In genomic region chrX:118117069-118117405, GRCh38 we compare ENCODE assay signal across 8 cellular contexts. TPM values are rescaled to one million over a fixed set of nuclear protein-coding genes. Genes with fewer than 3 reads are reported as not detected.
DNase-seq lines count a peak whose midpoint lies in the region; ATAC-seq and TF ChIP-seq lines count a peak whose summit lies in the region.

No MANE protein-coding gene starts in this region.

- peak; percentile 0 for DNase-seq in EL
- DNase-seq in naive thymus-derived CD8-positive, alpha-beta T cell = peak in 4 of 10 donors; percentile 0 to 7 (median 2)
- DNase-seq in NCI-H526 (lab: John Stamatoyannopoulos, UW) = no peak
- no peak for DNase-seq in DMS79 (lab: John Stamatoyannopoulos, UW)

- peak; percentile 44 to 45 for ATAC-seq in naive thymus-derived CD8-positive, alpha-beta T cell
- ATAC-seq in HG03196 (IDR thresholded peaks at IDR 0.05; ENCODE audit: unreplicated experiment) = no peak
- ATAC-seq in HG03175 (IDR thresholded peaks at IDR 0.05; ENCODE audit: unreplicated experiment) = no peak

- no peaks in the 10 kb centered on the region for H3K36me3 ChIP-seq in KMS-11 (ENCODE audit: insufficient read depth)
- no peaks in the 10 kb centered on the region for H3K36me3 ChIP-seq in duodenal mucosa (ENCODE audit: control insufficient read depth in 1 of 2, insufficient read depth in 2 of 2, low read length in 2 of 2)

- H3K79me2 ChIP-seq in KMS-11 (ENCODE audit: insufficient read depth, low read depth) = no peaks in the 10 kb centered on the region

- peaks cover 2 to 19% (median 12%) of the 10 kb centered on the region in 4 donors for H3K4me1 Mint-ChIP-seq in naive thymus-derived CD8-positive, alpha-beta T cell

- H3K27ac ChIP-seq in KMS-11 (no peak overlapping the region), duodenal mucosa (ENCODE audit: low read depth, low read length) (no peak overlapping the region)

- H3K4me2 ChIP-seq in KMS-11 = peak overlapping the region; percentile 51; the same call in 1 of the 2 replicates

- peak overlapping the region in 8 of 10 donors; percentile 24 to 92 (median 75) for H3K27ac Mint-ChIP-seq in naive thymus-derived CD8-positive, alpha-beta T cell

- H2AFZ ChIP-seq in KMS-11 (ENCODE audit: low read depth) = peak overlapping the region; percentile 92

- H3K9me3 ChIP-seq in duodenal mucosa (ENCODE audit: control insufficient read depth in 1 of 2, low read length in 2 of 2) = no peaks in the 10 kb centered on the region

- H3K4me3 ChIP-seq in KMS-11 (IDR thresholded peaks at IDR 0.05; ENCODE audit: insufficient read depth, low read depth, low read length) = no peak overlapping the region
- H3K4me3 ChIP-seq in duodenal mucosa (ENCODE audit: low read depth in 1 of 2, low read length in 2 of 2) = peak overlapping the region; percentile 65 to 68

- peak overlapping the region; percentile 74 to 91 (median 80) for H3K4me3 Mint-ChIP-seq in naive thymus-derived CD8-positive, alpha-beta T cell

- H3K9ac ChIP-seq in KMS-11 = peak overlapping the region; percentile 77; the same call in 1 of the 2 replicates
- H3K9ac ChIP-seq in duodenal mucosa (ENCODE audit: low read depth in 1 of 2, low read length in 2 of 2) = peak overlapping the region; percentile 43 to 48

- POLR2A ChIA-PET in naive thymus-derived CD8-positive, alpha-beta T cell (lab: Charles Lee) = no interaction called here

- no peaks in the 10 kb centered on the region for H3K36me3 Mint-ChIP-seq in naive thymus-derived CD8-positive, alpha-beta T cell

- no peaks in the 10 kb centered on the region for H4K20me1 ChIP-seq in KMS-11 (ENCODE audit: insufficient read depth)

- H3K27me3 Mint-ChIP-seq in naive thymus-derived CD8-positive, alpha-beta T cell = peaks cover 3 to 10% (median 5%) of the 10 kb centered on the region in 5 donors

- H3K27me3 ChIP-seq in KMS-11 (ENCODE audit: insufficient read depth, low read depth) (no peaks in the 10 kb centered on the region; the same call in 1 of the 2 replicates), duodenal mucosa (ENCODE audit: control insufficient read depth in 1 of 2, insufficient read depth in 2 of 2, low read length in 2 of 2) (no peaks in the 10 kb centered on the region)

- no peaks in the 10 kb centered on the region for H3K9me3 Mint-ChIP-seq in naive thymus-derived CD8-positive, alpha-beta T cell

- TF ChIP-seq CTCF in KMS-11 (conservative IDR thresholded peaks at IDR 0.05; ENCODE audit: low read depth, low read length) = no peak

- peaks cover 11% of the 10 kb centered on the region for H3K4me1 ChIP-seq in KMS-11 (ENCODE audit: low read depth, poor library complexity, severe bottlenecking)
- no peaks in the 10 kb centered on the region for H3K4me1 ChIP-seq in duodenal mucosa (ENCODE audit: control insufficient read depth in 1 of 2, insufficient read depth in 2 of 2, low read length in 2 of 2)

RNA-seq across cellular contexts. Expression of gene KLHL13, which starts 0.4 kb away (rescaled TPM):
- total RNA-seq in naive thymus-derived CD8-positive, alpha-beta T cell = 1 to 10 TPM; 1.1 to 2.3 TPM
- polyA plus RNA-seq in naive thymus-derived CD8-positive, alpha-beta T cell = 1 to 10 TPM; 2.6 to 2.9 (median 2.7) TPM

Comparison
In these comparisons a context has a peak if more than half of its experiments do, and no peak if none do; other contexts are left out.
1. ATAC-seq: peak in naive thymus-derived CD8-positive, alpha-beta T cell (2 of 2); none in HG03196 (single experiment) and HG03175 (single experiment).